Comparison of ENCODE assay signal across 35 cellular contexts in genomic region chr9:89165341-89165740, GRCh38. TPM values are rescaled to one million over a fixed set of nuclear protein-coding genes. Genes with fewer than 3 reads are reported as not detected.
"Had no signal": no experiment of that assay in that cellular context is flagged by ENCODE, and none has a peak within 500 bp of the region (broad histone marks: within the 10 kb centered on the region; RNA-seq: fewer than 3 reads in every experiment).

No MANE protein-coding gene starts in this region.

- H3K9me3 Mint-ChIP-seq: activated B cell treated with CpG ODN at 0.5 μM for 24 hours; activated CD4-positive, alpha-beta memory T cell treated with anti-CD3 and anti-CD28 coated beads for 36 hours; activated naive CD4-positive, alpha-beta T cell treated with anti-CD3 and anti-CD28 coated beads for 36 hours; activated T-cell treated with anti-CD3 and anti-CD28 coated beads, Interleukin-2, amount 50 U/mL, for 4 hours; activated T-helper 1 cell treated with anti-CD3 and anti-CD28 coated beads, Interleukin-12 subunit alpha, Interleukin-12 subunit beta, Interleukin-2, Interleukin-4 antibody, amounts not matched to agents 30 ng/mL and 10 ng/mL and 1 ng/mL, durations not matched to agents 14 hours and 24 hours and 36 hours had no signal

- H3K9me3 ChIP-seq: Peyer's patch, SJSA1 had no signal

- H3K27ac ChIP-seq: brain microvascular endothelial cell, cardiac muscle cell, Peyer's patch, SJSA1, VCaP had no signal

- H3K27me3 ChIP-seq: brain microvascular endothelial cell, cardiac muscle cell, Peyer's patch, SJSA1 had no signal

- H3K4me3 Mint-ChIP-seq: activated B cell treated with CpG ODN at 0.5 μM for 24 hours; activated CD4-positive, alpha-beta memory T cell treated with anti-CD3 and anti-CD28 coated beads for 36 hours; activated naive CD4-positive, alpha-beta T cell treated with anti-CD3 and anti-CD28 coated beads for 36 hours; activated T-cell treated with anti-CD3 and anti-CD28 coated beads, Interleukin-2, amount 50 U/mL, for 4 hours; activated T-helper 1 cell treated with anti-CD3 and anti-CD28 coated beads, Interleukin-12 subunit alpha, Interleukin-12 subunit beta, Interleukin-2, Interleukin-4 antibody, amounts not matched to agents 30 ng/mL and 10 ng/mL and 1 ng/mL, durations not matched to agents 14 hours and 24 hours and 36 hours had no signal

- H3K4me3 ChIP-seq: cardiac muscle cell, K562, Peyer's patch, SJSA1 had no signal

- DNase-seq: activated B cell treated with CpG ODN at 0.5 μM for 24 hours; activated CD4-positive, alpha-beta memory T cell treated with anti-CD3 and anti-CD28 coated beads for 36 hours; activated CD4-positive, alpha-beta T cell treated with anti-CD3 and anti-CD28 coated beads for 4 hours; activated CD4-positive, alpha-beta T cell treated with anti-CD3 and anti-CD28 coated beads, Interleukin-2, amount 50 U/mL, for 1 hour; activated CD4-positive, CD25-positive, alpha-beta regulatory T cell treated with anti-CD3 and anti-CD28 coated beads, Interleukin-2, amount 50 U/mL, for 72 hours; activated CD8-positive, alpha-beta memory T cell treated with anti-CD3 and anti-CD28 coated beads, Interleukin-2, amount 50 U/mL, for 4 hours; activated gamma-delta T cell treated with Interleukin-2 at 50 U/mL for 16 hours; activated naive CD4-positive, alpha-beta T cell treated with anti-CD3 and anti-CD28 coated beads for 36 hours; activated T-cell treated with anti-CD3 and anti-CD28 coated beads for 4 hours; activated T-cell treated with anti-CD3 and anti-CD28 coated beads, Interleukin-2, amount 50 U/mL, for 4 hours; amniotic stem cell; aorta; brain microvascular endothelial cell; NCI-H1105; NCI-H1417 treated with DMSO at 0.1 percent for 48 hours; NCI-H1930; NCI-H345; NCI-H510A; NCI-H526; NCI-H748 treated with DMSO at 0.1 percent for 48 hours; NK-92 treated with Interleukin-12 subunit alpha and Interleukin-12 subunit beta, amount 100 ng/mL, for 24 hours; PC-3; Peyer's patch; RPMI8226; SHP77 treated with DMSO at 0.1 percent for 48 hours; T-helper 1 cell; T-helper 2 cell; T-helper 9 cell had no signal

- H3K4me1 ChIP-seq: Peyer's patch, SJSA1 had no signal

- H3K36me3 ChIP-seq: cardiac muscle cell, Peyer's patch, SJSA1 had no signal

- H3K4me1 Mint-ChIP-seq: activated B cell treated with CpG ODN at 0.5 μM for 24 hours had no signal

- ATAC-seq: activated naive CD4-positive, alpha-beta T cell treated with anti-CD3 and anti-CD28 coated beads, Interleukin-2, amount 50 U/mL, for 72 hours; activated T-cell treated with anti-CD3 and anti-CD28 coated beads, Interleukin-2, amount 50 U/mL, for 4 hours; K562; PC-3; SK-N-SH treated with all-trans-retinoic acid at 6 μM for 48 hours had no signal

- H3K36me3 Mint-ChIP-seq: activated CD4-positive, alpha-beta memory T cell treated with anti-CD3 and anti-CD28 coated beads for 36 hours; activated naive CD4-positive, alpha-beta T cell treated with anti-CD3 and anti-CD28 coated beads, Interleukin-2, amount 50 U/mL, for 72 hours had no signal

- H3K27ac Mint-ChIP-seq: activated B cell treated with CpG ODN at 0.5 μM for 24 hours; activated CD4-positive, alpha-beta memory T cell treated with anti-CD3 and anti-CD28 coated beads for 36 hours; activated naive CD4-positive, alpha-beta T cell treated with anti-CD3 and anti-CD28 coated beads for 36 hours; activated naive CD4-positive, alpha-beta T cell treated with anti-CD3 and anti-CD28 coated beads, Interleukin-2, amount 50 U/mL, for 72 hours; activated T-helper 1 cell treated with anti-CD3 and anti-CD28 coated beads, Interleukin-12 subunit alpha, Interleukin-12 subunit beta, Interleukin-2, Interleukin-4 antibody, amounts not matched to agents 30 ng/mL and 10 ng/mL and 1 ng/mL, durations not matched to agents 14 hours and 24 hours and 36 hours had no signal

RNA-seq across cellular contexts. Expression of gene SHC3, which starts 13.3 kb away (rescaled TPM):
- total RNA-seq: activated B cell treated with CpG ODN at 0.5 μM for 24 hours; activated CD4-positive, alpha-beta memory T cell treated with anti-CD3 and anti-CD28 coated beads for 36 hours; activated naive CD4-positive, alpha-beta T cell treated with anti-CD3 and anti-CD28 coated beads for 36 hours; activated T-helper 1 cell treated with anti-CD3 and anti-CD28 coated beads, Interleukin-12 subunit alpha, Interleukin-12 subunit beta, Interleukin-2, Interleukin-4 antibody, amounts not matched to agents 30 ng/mL and 10 ng/mL and 1 ng/mL, durations not matched to agents 14 hours and 24 hours and 36 hours; K562 had no signal
- polyA plus RNA-seq: K562 had no signal
